20 cellular contexts compared by ENCODE assay signal in the genomic region with DNA sequence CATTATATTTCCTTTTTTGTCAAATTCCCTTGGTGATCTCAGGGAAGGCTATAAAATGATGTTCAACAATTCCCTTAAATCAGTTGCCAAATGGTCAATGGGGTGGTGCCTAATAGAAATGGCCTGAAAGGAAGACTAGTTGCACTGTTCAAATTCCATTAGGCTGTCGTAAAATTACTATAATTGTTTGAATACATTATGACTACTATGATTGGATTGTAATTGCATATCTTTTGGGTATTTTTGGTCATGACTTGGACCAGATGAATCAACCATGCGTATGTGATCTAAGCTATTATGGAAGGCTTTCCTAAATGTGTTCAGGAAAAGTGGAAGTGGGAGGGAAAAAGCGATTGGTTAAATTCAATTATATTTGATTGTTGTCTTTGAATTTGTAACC. TPM values are rescaled to one million over a fixed set of nuclear protein-coding genes. Genes with fewer than 3 reads are reported as not detected.
DNase-seq lines count a peak whose midpoint lies in the region; FAIRE-seq and TF ChIP-seq lines count a peak whose summit lies in the region.
"Had no signal": no experiment of that assay in that cellular context is flagged by ENCODE, and none has a peak within 500 bp of the region (broad histone marks: within the 10 kb centered on the region; RNA-seq: fewer than 3 reads in every experiment).

No MANE protein-coding gene starts in this region.

- peaks cover 17% of the 10 kb centered on the region for H3K9me3 Mint-ChIP-seq in astrocyte (ENCODE audit: unreplicated experiment)
- H3K9me3 Mint-ChIP-seq: stimulated activated naive CD8-positive, alpha-beta T cell treated with anti-CD3 and anti-CD28 coated beads, Interleukin-15, amount 100 ng/mL, for 72 hours had no signal

- TF ChIP-seq CTCF in AG04450 (IDR thresholded peaks at IDR 0.05; ENCODE audit: low read depth, low read length) (no peak), astrocyte (IDR thresholded peaks at IDR 0.05; ENCODE audit: insufficient read depth, low read depth, low read length) (no peak), foreskin fibroblast (IDR thresholded peaks at IDR 0.05; ENCODE audit: low read depth, low read length) (no peak), lower leg skin (IDR thresholded peaks at IDR 0.05) (no peak), WERI-Rb-1 (IDR thresholded peaks at IDR 0.05; ENCODE audit: low read depth, low read length) (no peak)

- no peaks in the 10 kb centered on the region for H3K9me3 ChIP-seq in AG04450 (ENCODE audit: control insufficient read depth, insufficient read depth, low read length)
- H3K9me3 ChIP-seq in astrocyte (ENCODE audit: insufficient read depth, low read depth, low read length): no peaks in the 10 kb centered on the region
- H3K9me3 ChIP-seq in WERI-Rb-1 (ENCODE audit: severe bottlenecking): no peaks in the 10 kb centered on the region
- H3K9me3 ChIP-seq: A549, body of pancreas, ovary, Peyer's patch, right lobe of liver, upper lobe of right lung had no signal

- H3K36me3 ChIP-seq in astrocyte (ENCODE audit: insufficient read depth, low read length) (no peaks in the 10 kb centered on the region), WERI-Rb-1 (no peaks in the 10 kb centered on the region)
- H3K36me3 ChIP-seq: ovary, Peyer's patch, right lobe of liver, upper lobe of right lung had no signal

- peaks cover 3% of the 10 kb centered on the region for H3K36me3 Mint-ChIP-seq in astrocyte (ENCODE audit: low read depth, unreplicated experiment)

- CTCF ChIA-PET in AG04450 (lab: Charles Lee): interaction anchor here (1.5 kb wide), 1 partner anchor 39 kb away, joined by 6 read pairs; no protein-coding TSS in a partner anchor

- H3K27me3 Mint-ChIP-seq in astrocyte (ENCODE audit: low read depth, unreplicated experiment): peaks cover 1% of the 10 kb centered on the region

- no peak overlapping the region for H3K9ac ChIP-seq in astrocyte (ENCODE audit: low read length)

- POLR2A ChIA-PET in AG04450 (lab: Yijun Ruan, JAX): interaction anchor here (1.2 kb wide), 1 partner anchor 44 kb away, joined by 3 read pairs; no protein-coding TSS in a partner anchor

- peak; percentile 91 for FAIRE-seq in astrocyte (lab: Jason Lieb, UNC)
- FAIRE-seq: A549, endothelial cell of umbilical vein, TTC549 had no signal

- intact Hi-C loops in lower leg skin (cut with DNase I; ENCODE audit: low total_unique reads): no loop called here

- no peak overlapping the region for H3K4me3 Mint-ChIP-seq in astrocyte (ENCODE audit: unreplicated experiment)
- H3K4me3 Mint-ChIP-seq: stimulated activated naive CD8-positive, alpha-beta T cell treated with anti-CD3 and anti-CD28 coated beads, Interleukin-15, amount 100 ng/mL, for 72 hours had no signal

- H2AFZ ChIP-seq in astrocyte (ENCODE audit: low read depth, low read length): no peak overlapping the region

- no peak for TF ChIP-seq POLR2A in lower leg skin (IDR thresholded peaks at IDR 0.05)

- H3K27me3 ChIP-seq in AG04450 (ENCODE audit: control insufficient read depth, insufficient read depth, low read length) (no peaks in the 10 kb centered on the region), astrocyte (ENCODE audit: insufficient read depth, low read length) (no peaks in the 10 kb centered on the region), WERI-Rb-1 (ENCODE audit: insufficient read depth, low read depth, severe bottlenecking) (no peaks in the 10 kb centered on the region)
- H3K27me3 ChIP-seq: body of pancreas, ovary, Peyer's patch, right lobe of liver, upper lobe of right lung had no signal

- H3K4me3 ChIP-seq in AG04450 (ENCODE audit: low read depth, low read length) (no peak overlapping the region), astrocyte (ENCODE audit: insufficient read depth, low read depth, low read length) (no peak overlapping the region), foreskin fibroblast (ENCODE audit: low read depth in 1 of 2, low read length in 2 of 2) (no peak overlapping the region), lower leg skin (ENCODE audit: low read depth, poor library complexity, severe bottlenecking) (no peak overlapping the region), WERI-Rb-1 (ENCODE audit: low read depth, low read length) (no peak overlapping the region)
- H3K4me3 ChIP-seq: A549, body of pancreas, ovary, Peyer's patch, right lobe of liver, upper lobe of right lung had no signal

- WGBS in lower leg skin, 2 donors: 88 to 91% methylated on average over 3 of the region's 3 CpGs

- H3K4me2 ChIP-seq in astrocyte (ENCODE audit: low read length): peak overlapping the region; percentile 47
- H3K4me2 ChIP-seq: A549 had no signal

- H3K27ac Mint-ChIP-seq in astrocyte (ENCODE audit: unreplicated experiment): no peak overlapping the region
- H3K27ac Mint-ChIP-seq: stimulated activated naive CD8-positive, alpha-beta T cell treated with anti-CD3 and anti-CD28 coated beads, Interleukin-15, amount 100 ng/mL, for 72 hours had no signal

- H3K4me1 ChIP-seq in astrocyte (ENCODE audit: insufficient read depth, low read length): peaks cover 19% of the 10 kb centered on the region
- H3K4me1 ChIP-seq: A549, body of pancreas, Peyer's patch, right lobe of liver, upper lobe of right lung had no signal

- H3K27ac ChIP-seq in AG04450 (ENCODE audit: low read depth, low read length) (no peak overlapping the region), astrocyte (ENCODE audit: low read depth, low read length) (peak overlapping the region; percentile 76), WERI-Rb-1 (no peak overlapping the region)
- H3K27ac ChIP-seq: A549, body of pancreas, ovary, Peyer's patch, right lobe of liver, upper lobe of right lung had no signal

- H3K79me2 ChIP-seq in astrocyte (ENCODE audit: insufficient read depth, low read length): no peaks in the 10 kb centered on the region

- peaks cover 21% of the 10 kb centered on the region for H3K4me1 Mint-ChIP-seq in astrocyte (ENCODE audit: low read depth, unreplicated experiment)
- H3K4me1 Mint-ChIP-seq: stimulated activated naive CD8-positive, alpha-beta T cell treated with anti-CD3 and anti-CD28 coated beads, Interleukin-15, amount 100 ng/mL, for 72 hours had no signal

- H4K20me1 ChIP-seq in astrocyte (ENCODE audit: insufficient read depth, low read length): no peaks in the 10 kb centered on the region

- DNase-seq in AG04450 (ENCODE audit: low read depth, low spot score) (peak; percentile 71), HCEC 1CT (peak; percentile 97), astrocyte (ENCODE audit: low read depth) (peak; percentile 90), foreskin fibroblast (peak; percentile 78 to 88), retina (no peak), lower leg skin (ENCODE audit: low spot score in 2 of 2) (no peak), WERI-Rb-1 (no peak)
- no peak for DNase-seq in activated CD8-positive, alpha-beta memory T cell treated with anti-CD3 and anti-CD28 coated beads, Interleukin-2, amount 50 U/mL, for 4 hours
- DNase-seq: activated CD4-positive, alpha-beta T cell treated with anti-CD3 and anti-CD28 coated beads, Interleukin-2, amount 50 U/mL, for 1 hour; body of pancreas; cortex of kidney; NCI-H146; ovary; Peyer's patch; right lobe of liver; stimulated activated naive CD8-positive, alpha-beta T cell treated with anti-CD3 and anti-CD28 coated beads, Interleukin-15, amount 100 ng/mL, for 72 hours; upper lobe of right lung had no signal

RNA-seq across cellular contexts. Expression of a gene that starts 41.3 kb away (rescaled TPM):
- 10.6 and 12.5 TPM in 2 replicates for polyA plus RNA-seq in AG04450 (2011; rRNA removed)
- polyA minus RNA-seq in AG04450 (2011; rRNA and poly(A)+ RNA removed): 10.1 and 11.0 TPM in 2 replicates
- 0.27 and 0.34 TPM in 2 replicates for total RNA-seq in astrocyte
- total RNA-seq in lower leg skin: 1 to 10 TPM in 3 of 4 donors, under 1 TPM in 1; 0.95 to 4.1 (median 1.7) TPM
- total RNA-seq: endothelial cell of umbilical vein had no signal

Comparison
In these comparisons a context has a peak if more than half of its experiments do, and no peak if none do; other contexts are left out.
1. DNase-seq: peak in AG04450 (single experiment), HCEC 1CT (single experiment), astrocyte (single experiment) and foreskin fibroblast (2 of 2); none in retina (single experiment), lower leg skin (0 of 2), activated CD8-positive, alpha-beta memory T cell treated with anti-CD3 and anti-CD28 coated beads, Interleukin-2, amount 50 U/mL, for 4 hours (single experiment) and WERI-Rb-1 (single experiment).